ENCODE assay signal across 1 cellular context in genomic region chr7:121395961-121396757, GRCh38.
TF ChIP-seq lines count a peak whose summit lies in the region.

Gene FAM3C, minus strand, starts transcription at chr7:121396308. Its CDS starts 13,339 bp downstream, at chr7:121382969.

TF ChIP-seq in GM12878, 131 proteins besides CTCF, POLR2A, EP300 and RAD21 (continued from another document):
- peak; percentile 81 for TF ChIP-seq NKRF (conservative IDR thresholded peaks at IDR 0.05)
- no peak for TF ChIP-seq IRF4 (IDR thresholded peaks at IDR 0.05; ENCODE audit: low read depth, low read length)
- peak; percentile 96 for TF ChIP-seq MXI1 (IDR thresholded peaks at IDR 0.05; ENCODE audit: low read depth, low read length)
- TF ChIP-seq NFXL1 (IDR thresholded peaks at IDR 0.05; ENCODE audit: borderline replicate concordance): no peak
- TF ChIP-seq MYB (IDR thresholded peaks at IDR 0.05; ENCODE audit: borderline replicate concordance, low read depth, low read length): no peak
- peak; percentile 89 for TF ChIP-seq LARP7 (IDR thresholded peaks at IDR 0.05)
- peak; percentile 56; the same call in 1 of the 2 replicates for TF ChIP-seq RBBP5 (conservative IDR thresholded peaks at IDR 0.05)
- peak; percentile 67; the same call in 1 of the 2 replicates for TF ChIP-seq BCLAF1 (IDR thresholded peaks at IDR 0.05)
- peak; percentile 99 for TF ChIP-seq GATAD2B (conservative IDR thresholded peaks at IDR 0.05; ENCODE audit: low read depth)
- TF ChIP-seq FOXM1 (IDR thresholded peaks at IDR 0.05; ENCODE audit: low read depth, low read length): peak; percentile 61; the same call in 1 of the 2 replicates
- peak; percentile 49 for TF ChIP-seq RAD51 (IDR thresholded peaks at IDR 0.05)
- TF ChIP-seq YBX1 (IDR thresholded peaks at IDR 0.05): no peak
- no peak for TF ChIP-seq BMI1 (IDR thresholded peaks at IDR 0.05; ENCODE audit: borderline replicate concordance)
- peak; percentile 58 for TF ChIP-seq CHD2 (IDR thresholded peaks at IDR 0.05; ENCODE audit: borderline replicate concordance, low read depth, low read length)
- peak; percentile 77; the same call in 1 of the 2 replicates for TF ChIP-seq YY1 (IDR thresholded peaks at IDR 0.05; ENCODE audit: low read depth, low read length)
- TF ChIP-seq CUX1 (IDR thresholded peaks at IDR 0.05; ENCODE audit: insufficient replicate concordance, low read depth, low read length): no peak
- TF ChIP-seq KLF5 (IDR thresholded peaks at IDR 0.05; ENCODE audit: partially characterized antibody): peak; percentile 88
- peak; percentile 98 for TF ChIP-seq IKZF1 (conservative IDR thresholded peaks at IDR 0.05)
- TF ChIP-seq ZNF687 (IDR thresholded peaks at IDR 0.05): peak; percentile 78
- peak; percentile 81 for TF ChIP-seq SMAD5 (IDR thresholded peaks at IDR 0.05; ENCODE audit: low read depth)
- TF ChIP-seq SMARCA5 (IDR thresholded peaks at IDR 0.05): peak; percentile 96
- TF ChIP-seq SP1 (IDR thresholded peaks at IDR 0.05; ENCODE audit: low read depth, low read length): peak; percentile 49
- peak; percentile 60; the same call in 1 of the 2 replicates for TF ChIP-seq ZSCAN29 (IDR thresholded peaks at IDR 0.05)
- TF ChIP-seq HDAC2 (IDR thresholded peaks at IDR 0.05): no peak
- peak; percentile 94; the same call in 1 of the 2 replicates for TF ChIP-seq ZNF207 (IDR thresholded peaks at IDR 0.05; ENCODE audit: borderline replicate concordance)
- TF ChIP-seq CBFB (IDR thresholded peaks at IDR 0.05; ENCODE audit: low read depth): no peak; the same call in 1 of the 2 replicates
